In the genomic region with DNA sequence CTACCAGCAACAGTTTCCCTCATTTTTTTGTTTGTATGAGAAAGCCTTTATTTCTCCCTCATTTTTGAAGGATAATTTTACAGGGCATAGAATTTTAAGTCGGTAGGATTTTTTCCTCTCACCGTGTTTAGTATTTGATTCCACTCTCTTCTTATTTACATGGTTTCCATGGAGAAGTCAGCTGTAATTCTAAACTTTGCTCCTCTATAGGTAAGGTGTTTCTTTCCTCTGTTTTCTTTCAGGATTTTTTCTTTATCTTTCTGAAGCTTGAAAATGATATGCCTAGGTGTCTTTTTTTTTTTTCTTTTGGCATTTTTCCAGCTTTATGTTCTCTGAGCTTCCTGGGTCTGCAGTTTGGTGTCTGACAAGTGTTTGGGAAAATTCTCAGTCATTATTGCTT, we compare ENCODE assay signal across 2 cellular contexts.
TF ChIP-seq lines count a peak whose summit lies in the region.

No MANE protein-coding gene starts in this region.

TF ChIP-seq in HepG2, 621 proteins besides CTCF, POLR2A, EP300 and RAD21 (continued from another document):
- TF ChIP-seq, protein P1, sequence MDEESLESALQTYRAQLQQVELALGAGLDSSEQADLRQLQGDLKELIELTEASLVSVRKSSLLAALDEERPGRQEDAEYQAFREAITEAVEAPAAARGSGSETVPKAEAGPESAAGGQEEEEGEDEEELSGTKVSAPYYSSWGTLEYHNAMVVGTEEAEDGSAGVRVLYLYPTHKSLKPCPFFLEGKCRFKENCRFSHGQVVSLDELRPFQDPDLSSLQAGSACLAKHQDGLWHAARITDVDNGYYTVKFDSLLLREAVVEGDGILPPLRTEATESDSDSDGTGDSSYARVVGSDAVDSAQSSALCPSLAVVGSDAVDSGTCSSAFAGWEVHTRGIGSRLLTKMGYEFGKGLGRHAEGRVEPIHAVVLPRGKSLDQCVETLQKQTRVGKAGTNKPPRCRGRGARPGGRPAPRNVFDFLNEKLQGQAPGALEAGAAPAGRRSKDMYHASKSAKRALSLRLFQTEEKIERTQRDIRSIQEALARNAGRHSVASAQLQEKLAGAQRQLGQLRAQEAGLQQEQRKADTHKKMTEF (CRISPR knock-in tag; IDR thresholded peaks at IDR 0.05) = no peak
- TF ChIP-seq, protein P2, sequence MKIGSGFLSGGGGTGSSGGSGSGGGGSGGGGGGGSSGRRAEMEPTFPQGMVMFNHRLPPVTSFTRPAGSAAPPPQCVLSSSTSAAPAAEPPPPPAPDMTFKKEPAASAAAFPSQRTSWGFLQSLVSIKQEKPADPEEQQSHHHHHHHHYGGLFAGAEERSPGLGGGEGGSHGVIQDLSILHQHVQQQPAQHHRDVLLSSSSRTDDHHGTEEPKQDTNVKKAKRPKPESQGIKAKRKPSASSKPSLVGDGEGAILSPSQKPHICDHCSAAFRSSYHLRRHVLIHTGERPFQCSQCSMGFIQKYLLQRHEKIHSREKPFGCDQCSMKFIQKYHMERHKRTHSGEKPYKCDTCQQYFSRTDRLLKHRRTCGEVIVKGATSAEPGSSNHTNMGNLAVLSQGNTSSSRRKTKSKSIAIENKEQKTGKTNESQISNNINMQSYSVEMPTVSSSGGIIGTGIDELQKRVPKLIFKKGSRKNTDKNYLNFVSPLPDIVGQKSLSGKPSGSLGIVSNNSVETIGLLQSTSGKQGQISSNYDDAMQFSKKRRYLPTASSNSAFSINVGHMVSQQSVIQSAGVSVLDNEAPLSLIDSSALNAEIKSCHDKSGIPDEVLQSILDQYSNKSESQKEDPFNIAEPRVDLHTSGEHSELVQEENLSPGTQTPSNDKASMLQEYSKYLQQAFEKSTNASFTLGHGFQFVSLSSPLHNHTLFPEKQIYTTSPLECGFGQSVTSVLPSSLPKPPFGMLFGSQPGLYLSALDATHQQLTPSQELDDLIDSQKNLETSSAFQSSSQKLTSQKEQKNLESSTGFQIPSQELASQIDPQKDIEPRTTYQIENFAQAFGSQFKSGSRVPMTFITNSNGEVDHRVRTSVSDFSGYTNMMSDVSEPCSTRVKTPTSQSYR (CRISPR knock-in tag; IDR thresholded peaks at IDR 0.05; ENCODE audit: borderline replicate concordance) = no peak
- TF ChIP-seq PCBP1 (IDR thresholded peaks at IDR 0.05; ENCODE audit: borderline replicate concordance, low read depth, low read length) (no peak), ZNF317 (CRISPR knock-in tag; IDR thresholded peaks at IDR 0.05) (peak; percentile 95), CENPX (CRISPR knock-in tag; IDR thresholded peaks at IDR 0.05) (no peak), DNMT1 (CRISPR knock-in tag; IDR thresholded peaks at IDR 0.05) (no peak), ZNF619 (CRISPR knock-in tag; IDR thresholded peaks at IDR 0.05) (no peak)

TF ChIP-seq in WTC11, 78 proteins besides CTCF, POLR2A, EP300 and RAD21 (continued from another document):
- TF ChIP-seq ZNF317 (CRISPR knock-in tag; IDR thresholded peaks at IDR 0.05; ENCODE audit: borderline replicate concordance, low read depth) (peak; percentile 78), MLX (CRISPR knock-in tag; IDR thresholded peaks at IDR 0.05) (no peak)
